Comparison of ENCODE assay signal across 1 cellular context in genomic region chr12:6792522-6793201, GRCh38.
TF ChIP-seq lines count a peak whose summit lies in the region.

No MANE protein-coding gene starts in this region.

TF ChIP-seq in HepG2, 621 proteins besides CTCF, POLR2A, EP300 and RAD21 (continued from another document and continues in another):
- TF ChIP-seq RERE (CRISPR knock-in tag; IDR thresholded peaks at IDR 0.05; ENCODE audit: low read depth) (no peak), FOSL1 (CRISPR knock-in tag; IDR thresholded peaks at IDR 0.05; ENCODE audit: borderline replicate concordance) (no peak), NAIF1 (CRISPR knock-in tag; IDR thresholded peaks at IDR 0.05; ENCODE audit: borderline replicate concordance) (no peak), NFKB2 (CRISPR knock-in tag; IDR thresholded peaks at IDR 0.05; ENCODE audit: borderline replicate concordance) (0 out of 2 replicates have a peak, but pooled peaks have one; percentile 29), TERF1 (CRISPR knock-in tag; IDR thresholded peaks at IDR 0.05) (no peak), ZNF329 (CRISPR knock-in tag; IDR thresholded peaks at IDR 0.05; ENCODE audit: low read depth) (no peak), ZBTB21 (CRISPR knock-in tag; IDR thresholded peaks at IDR 0.05) (no peak), ZNF704 (CRISPR knock-in tag; IDR thresholded peaks at IDR 0.05; ENCODE audit: borderline replicate concordance) (no peak), ZHX2 (IDR thresholded peaks at IDR 0.05; ENCODE audit: low read depth) (no peak), ZHX2 (CRISPR knock-in tag; IDR thresholded peaks at IDR 0.05; ENCODE audit: borderline replicate concordance) (no peak), PRMT3 (CRISPR knock-in tag; IDR thresholded peaks at IDR 0.05; ENCODE audit: borderline replicate concordance, low read depth) (no peak), MAX (IDR thresholded peaks at IDR 0.05) (peak; percentile 90), ZNF350 (CRISPR knock-in tag; IDR thresholded peaks at IDR 0.05; ENCODE audit: borderline replicate concordance, low read depth) (no peak), ZNF331 (CRISPR knock-in tag; IDR thresholded peaks at IDR 0.05) (peak; percentile 92), HHEX (CRISPR knock-in tag; IDR thresholded peaks at IDR 0.05) (peak; percentile 50; the same call in 1 of the 2 replicates), ZNF629 (CRISPR knock-in tag; conservative IDR thresholded peaks at IDR 0.05) (peak; percentile 42), ZNF781 (CRISPR knock-in tag; IDR thresholded peaks at IDR 0.05; ENCODE audit: borderline replicate concordance, not compliant biosample characterization) (peak; percentile 30), ZNF616 (CRISPR knock-in tag; IDR thresholded peaks at IDR 0.05; ENCODE audit: low read depth) (no peak), ZNF556 (CRISPR knock-in tag; IDR thresholded peaks at IDR 0.05; ENCODE audit: borderline replicate concordance) (peak; percentile 71; the same call in 1 of the 2 replicates), KDM2A (CRISPR knock-in tag; IDR thresholded peaks at IDR 0.05; ENCODE audit: borderline replicate concordance, low read depth) (peak; percentile 77), PREB (CRISPR knock-in tag; IDR thresholded peaks at IDR 0.05) (no peak), THRA (CRISPR knock-in tag; IDR thresholded peaks at IDR 0.05; ENCODE audit: borderline replicate concordance) (peak; percentile 61; the same call in 1 of the 2 replicates), ZNF10 (CRISPR knock-in tag; IDR thresholded peaks at IDR 0.05; ENCODE audit: borderline replicate concordance, low read depth) (no peak), ELF1 (CRISPR knock-in tag; IDR thresholded peaks at IDR 0.05) (peak; percentile 81), ZNF580 (CRISPR knock-in tag; IDR thresholded peaks at IDR 0.05; ENCODE audit: borderline replicate concordance, low read depth) (peak; percentile 79; the same call in 1 of the 2 replicates), ZMYM2 (CRISPR knock-in tag; IDR thresholded peaks at IDR 0.05) (peak; percentile 42; the same call in 1 of the 2 replicates), RARG (CRISPR knock-in tag; IDR thresholded peaks at IDR 0.05; ENCODE audit: low read depth) (no peak), SPEN (CRISPR knock-in tag; IDR thresholded peaks at IDR 0.05; ENCODE audit: low read depth) (peak; percentile 80), ZNF674 (CRISPR knock-in tag; IDR thresholded peaks at IDR 0.05; ENCODE audit: low read depth) (no peak), CCDC6 (CRISPR knock-in tag; IDR thresholded peaks at IDR 0.05) (no peak), HBP1 (CRISPR knock-in tag; IDR thresholded peaks at IDR 0.05; ENCODE audit: low read depth) (no peak), ZSCAN22 (CRISPR knock-in tag; IDR thresholded peaks at IDR 0.05) (no peak; the same call in 1 of the 2 replicates), ZNF605 (CRISPR knock-in tag; IDR thresholded peaks at IDR 0.05) (peak; percentile 83), ZBTB25 (CRISPR knock-in tag; IDR thresholded peaks at IDR 0.05) (0 out of 2 replicates have a peak, but pooled peaks have one; percentile 38), SATB2 (CRISPR knock-in tag; IDR thresholded peaks at IDR 0.05) (no peak), ZNF850 (CRISPR knock-in tag; conservative IDR thresholded peaks at IDR 0.05) (no peak), HOXA5 (CRISPR knock-in tag; IDR thresholded peaks at IDR 0.05) (no peak), ARHGAP35 (CRISPR knock-in tag; IDR thresholded peaks at IDR 0.05; ENCODE audit: borderline replicate concordance) (peak; percentile 41; the same call in 1 of the 2 replicates), ZBTB20 (CRISPR knock-in tag; IDR thresholded peaks at IDR 0.05; ENCODE audit: borderline replicate concordance, low read depth) (peak; percentile 80; the same call in 1 of the 2 replicates), DNMT3B (CRISPR knock-in tag; conservative IDR thresholded peaks at IDR 0.05) (no peak), GZF1 (CRISPR knock-in tag; IDR thresholded peaks at IDR 0.05) (0 out of 2 replicates have a peak, but pooled peaks have one; percentile 68)
